1 cellular context compared by ENCODE assay signal in the genomic region with DNA sequence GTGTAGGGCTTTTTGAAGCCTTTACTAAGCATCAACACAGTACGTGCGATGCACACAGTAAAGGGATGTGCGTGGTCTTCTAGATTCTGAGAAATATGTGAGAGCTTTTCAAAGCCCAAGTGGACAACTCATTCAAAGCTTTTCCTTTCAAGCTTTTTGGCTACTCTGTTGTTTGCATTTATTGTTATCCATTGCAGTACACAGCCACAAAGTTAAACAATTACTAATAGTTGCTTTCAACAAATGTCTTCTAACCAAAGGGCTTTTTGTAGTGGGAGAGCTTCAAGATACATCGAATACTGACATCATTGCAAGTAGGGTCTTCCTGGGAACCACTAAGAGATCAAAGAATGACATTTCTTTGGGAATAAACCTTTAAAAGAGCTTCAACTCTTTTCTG.
TF ChIP-seq lines count a peak whose summit lies in the region.

No MANE protein-coding gene starts in this region.

TF ChIP-seq in HepG2, 621 proteins besides CTCF, POLR2A, EP300 and RAD21:
- TF ChIP-seq CBX2 (IDR thresholded peaks at IDR 0.05; ENCODE audit: low read depth, low read length), result no peak
- no peak for TF ChIP-seq CBX2 (CRISPR knock-in tag; IDR thresholded peaks at IDR 0.05; ENCODE audit: low read depth)
- TF ChIP-seq, protein P1, sequence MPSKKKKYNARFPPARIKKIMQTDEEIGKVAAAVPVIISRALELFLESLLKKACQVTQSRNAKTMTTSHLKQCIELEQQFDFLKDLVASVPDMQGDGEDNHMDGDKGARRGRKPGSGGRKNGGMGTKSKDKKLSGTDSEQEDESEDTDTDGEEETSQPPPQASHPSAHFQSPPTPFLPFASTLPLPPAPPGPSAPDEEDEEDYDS (CRISPR knock-in tag; IDR thresholded peaks at IDR 0.05), result no peak
- no peak for TF ChIP-seq SOX6 (IDR thresholded peaks at IDR 0.05)
- 0 out of 2 replicates have a peak, but pooled peaks have one; percentile 12 for TF ChIP-seq SOX6 (CRISPR knock-in tag; IDR thresholded peaks at IDR 0.05)
- no peak for TF ChIP-seq SOX13 (IDR thresholded peaks at IDR 0.05)
- TF ChIP-seq SOX13 (CRISPR knock-in tag; conservative IDR thresholded peaks at IDR 0.05 in 1 of 2, IDR thresholded peaks at IDR 0.05 in 1 of 2), result peak in 1 of 2 experiments; percentile 51; a peak in 1 of 4 replicates
- TF ChIP-seq SOX5 (CRISPR knock-in tag; IDR thresholded peaks at IDR 0.05; ENCODE audit: borderline replicate concordance), result peak; percentile 47; the same call in 1 of the 2 replicates
- no peak for TF ChIP-seq KDM2A (CRISPR knock-in tag; IDR thresholded peaks at IDR 0.05; ENCODE audit: borderline replicate concordance, low read depth)
- TF ChIP-seq, protein P2, sequence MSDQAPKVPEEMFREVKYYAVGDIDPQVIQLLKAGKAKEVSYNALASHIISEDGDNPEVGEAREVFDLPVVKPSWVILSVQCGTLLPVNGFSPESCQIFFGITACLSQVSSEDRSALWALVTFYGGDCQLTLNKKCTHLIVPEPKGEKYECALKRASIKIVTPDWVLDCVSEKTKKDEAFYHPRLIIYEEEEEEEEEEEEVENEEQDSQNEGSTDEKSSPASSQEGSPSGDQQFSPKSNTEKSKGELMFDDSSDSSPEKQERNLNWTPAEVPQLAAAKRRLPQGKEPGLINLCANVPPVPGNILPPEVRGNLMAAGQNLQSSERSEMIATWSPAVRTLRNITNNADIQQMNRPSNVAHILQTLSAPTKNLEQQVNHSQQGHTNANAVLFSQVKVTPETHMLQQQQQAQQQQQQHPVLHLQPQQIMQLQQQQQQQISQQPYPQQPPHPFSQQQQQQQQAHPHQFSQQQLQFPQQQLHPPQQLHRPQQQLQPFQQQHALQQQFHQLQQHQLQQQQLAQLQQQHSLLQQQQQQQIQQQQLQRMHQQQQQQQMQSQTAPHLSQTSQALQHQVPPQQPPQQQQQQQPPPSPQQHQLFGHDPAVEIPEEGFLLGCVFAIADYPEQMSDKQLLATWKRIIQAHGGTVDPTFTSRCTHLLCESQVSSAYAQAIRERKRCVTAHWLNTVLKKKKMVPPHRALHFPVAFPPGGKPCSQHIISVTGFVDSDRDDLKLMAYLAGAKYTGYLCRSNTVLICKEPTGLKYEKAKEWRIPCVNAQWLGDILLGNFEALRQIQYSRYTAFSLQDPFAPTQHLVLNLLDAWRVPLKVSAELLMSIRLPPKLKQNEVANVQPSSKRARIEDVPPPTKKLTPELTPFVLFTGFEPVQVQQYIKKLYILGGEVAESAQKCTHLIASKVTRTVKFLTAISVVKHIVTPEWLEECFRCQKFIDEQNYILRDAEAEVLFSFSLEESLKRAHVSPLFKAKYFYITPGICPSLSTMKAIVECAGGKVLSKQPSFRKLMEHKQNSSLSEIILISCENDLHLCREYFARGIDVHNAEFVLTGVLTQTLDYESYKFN (CRISPR knock-in tag; conservative IDR thresholded peaks at IDR 0.05), result 0 out of 2 replicates have a peak, but pooled peaks have one; percentile 17
- TF ChIP-seq FOXP1 (IDR thresholded peaks at IDR 0.05), result no peak
- peak; percentile 47; the same call in 1 of the 2 replicates for TF ChIP-seq FOXP1 (CRISPR knock-in tag; IDR thresholded peaks at IDR 0.05)
- TF ChIP-seq TSC22D2 (CRISPR knock-in tag; IDR thresholded peaks at IDR 0.05; ENCODE audit: borderline replicate concordance), result no peak
- TF ChIP-seq ZNF280D (CRISPR knock-in tag; IDR thresholded peaks at IDR 0.05), result no peak
- no peak for TF ChIP-seq ZNF776 (CRISPR knock-in tag; IDR thresholded peaks at IDR 0.05)
- no peak for TF ChIP-seq NFATC3 (CRISPR knock-in tag; IDR thresholded peaks at IDR 0.05)
- no peak for TF ChIP-seq ZSCAN12 (CRISPR knock-in tag; IDR thresholded peaks at IDR 0.05)
- peak; percentile 9; the same call in 1 of the 2 replicates for TF ChIP-seq HMG20A (CRISPR knock-in tag; IDR thresholded peaks at IDR 0.05; ENCODE audit: borderline replicate concordance)
- TF ChIP-seq, protein P3, sequence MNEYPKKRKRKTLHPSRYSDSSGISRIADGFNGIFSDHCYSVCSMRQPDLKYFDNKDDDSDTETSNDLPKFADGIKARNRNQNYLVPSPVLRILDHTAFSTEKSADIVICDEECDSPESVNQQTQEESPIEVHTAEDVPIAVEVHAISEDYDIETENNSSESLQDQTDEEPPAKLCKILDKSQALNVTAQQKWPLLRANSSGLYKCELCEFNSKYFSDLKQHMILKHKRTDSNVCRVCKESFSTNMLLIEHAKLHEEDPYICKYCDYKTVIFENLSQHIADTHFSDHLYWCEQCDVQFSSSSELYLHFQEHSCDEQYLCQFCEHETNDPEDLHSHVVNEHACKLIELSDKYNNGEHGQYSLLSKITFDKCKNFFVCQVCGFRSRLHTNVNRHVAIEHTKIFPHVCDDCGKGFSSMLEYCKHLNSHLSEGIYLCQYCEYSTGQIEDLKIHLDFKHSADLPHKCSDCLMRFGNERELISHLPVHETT (CRISPR knock-in tag; conservative IDR thresholded peaks at IDR 0.05), result no peak
